ENCODE assay signal across 15 cellular contexts in the genomic region with DNA sequence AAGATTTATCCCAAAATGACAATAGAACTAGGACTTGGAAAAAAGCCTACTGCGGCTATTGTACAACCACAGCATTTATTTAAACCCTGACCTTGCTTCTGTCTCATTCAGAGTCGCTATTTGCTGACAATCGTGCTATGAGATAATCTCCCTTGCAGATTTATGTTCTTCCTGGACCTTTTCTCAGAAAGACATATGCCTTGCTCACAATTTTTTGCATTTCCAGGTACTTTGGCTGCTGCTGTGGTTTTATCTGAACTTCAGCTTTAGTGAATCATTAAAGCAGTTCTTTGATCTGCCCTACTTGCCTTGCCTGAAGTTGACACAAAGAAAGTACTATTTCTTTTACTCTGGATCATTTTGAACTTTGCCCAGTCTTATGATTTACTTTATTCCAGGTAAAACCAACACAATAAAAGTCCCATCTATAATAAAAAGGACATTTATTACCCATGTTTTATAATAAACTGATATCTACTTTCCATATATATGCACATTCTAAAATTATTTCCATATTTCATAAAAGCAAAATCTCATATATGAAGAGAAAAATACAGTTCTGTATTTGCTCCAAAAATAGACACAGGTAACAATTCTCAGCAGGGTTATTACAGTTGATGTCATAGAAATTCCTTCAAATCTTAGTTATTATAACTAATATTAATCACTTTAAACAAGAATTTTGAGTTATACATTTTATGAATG.
DNase-seq lines count a peak whose midpoint lies in the region; ATAC-seq, FAIRE-seq and TF ChIP-seq lines count a peak whose summit lies in the region.
"Had no signal": no experiment of that assay in that cellular context is flagged by ENCODE, and none has a peak within 500 bp of the region (broad histone marks: within the 10 kb centered on the region; RNA-seq: fewer than 3 reads in every experiment).

No MANE protein-coding gene starts in this region.

- peak; percentile 7 for FAIRE-seq in RCC 7860 (lab: Jason Lieb, UNC)

- TF ChIP-seq RAD21 in HCT116 (IDR thresholded peaks at IDR 0.05; ENCODE audit: low read depth): no peak

- RAD21 ChIA-PET in HCT116 (lab: Charles Lee; ENCODE audit: low non-redundant PET in 1 of 2, low total read pairs in 2 of 2, uncharacterized antibody in 2 of 2, unreplicated experiment in 2 of 2): no interaction called here

- BruUV-seq in HCT116 (replicated peaks; lab: Mats Ljungman, UMichigan): no TSS peak

- H3K4me1 ChIP-seq in HCT116 (ENCODE audit: control insufficient read depth in 1 of 2, insufficient read depth in 2 of 2, low read length in 2 of 2) (peaks cover 3 to 12% of the 10 kb centered on the region in 2 experiments; a peak in 3 of 4 replicates), mucosa of rectum (ENCODE audit: control insufficient read depth in 2 of 2, insufficient read depth in 2 of 2, low read length in 2 of 2) (peaks cover 8 to 31% of the 10 kb centered on the region in 2 donors)
- H3K4me1 ChIP-seq: gastroesophageal sphincter, right lobe of liver had no signal

- TF ChIP-seq POLR2A in HCT116 (IDR thresholded peaks at IDR 0.05; ENCODE audit: borderline replicate concordance, extremely low read depth, insufficient read depth, insufficient read length): no peak

- H4K20me1 ChIP-seq in HCT116 (ENCODE audit: insufficient read depth): no peaks in the 10 kb centered on the region

- no peak overlapping the region for H3K27ac ChIP-seq in HCT116 (ENCODE audit: low read depth, low read length)
- H3K27ac ChIP-seq in mucosa of rectum (ENCODE audit: low read depth in 2 of 2, low read length in 2 of 2): peak overlapping the region; percentile 47 to 49
- H3K27ac ChIP-seq: adrenal gland, gastroesophageal sphincter, right lobe of liver had no signal

- CTCF ChIA-PET in HCT116 (lab: Charles Lee): no interaction called here

- TF ChIP-seq CTCF in HCT116 (IDR thresholded peaks at IDR 0.05 in 2 of 3, conservative IDR thresholded peaks at IDR 0.05 in 1 of 3; ENCODE audit: borderline replicate concordance in 1 of 3, insufficient read depth in 1 of 3, low read depth in 2 of 3, low read length in 2 of 3): no peak

- H3K4me3 ChIP-seq in HCT116 (replicated peaks in 1 of 2; ENCODE audit: low read depth in 1 of 2, low read length in 2 of 2) (no peak overlapping the region), mucosa of rectum (ENCODE audit: low read length in 2 of 2) (no peak overlapping the region)
- H3K4me3 ChIP-seq: adrenal gland, gastroesophageal sphincter, right lobe of liver had no signal

- POLR2A ChIA-PET in HCT116 (lab: Charles Lee): no interaction called here

- H3K4me2 ChIP-seq in HCT116 (ENCODE audit: low read length): peak overlapping the region; percentile 22

- H3K36me3 ChIP-seq in HCT116 (ENCODE audit: control insufficient read depth in 1 of 2, insufficient read depth in 2 of 2, low read length in 2 of 2) (no peaks in the 10 kb centered on the region), mucosa of rectum (ENCODE audit: control insufficient read depth in 2 of 2, insufficient read depth in 2 of 2, low read length in 2 of 2) (no peaks in the 10 kb centered on the region)
- H3K36me3 ChIP-seq: adrenal gland, gastroesophageal sphincter, right lobe of liver had no signal

- H3K9ac ChIP-seq in HCT116 (ENCODE audit: low read length): no peak overlapping the region
- no peak overlapping the region for H3K9ac ChIP-seq in mucosa of rectum (ENCODE audit: low read depth in 1 of 2, low read length in 2 of 2)

- H3K9me3 ChIP-seq in HCT116 (ENCODE audit: control insufficient read depth in 1 of 2, insufficient read depth in 1 of 2, low read depth in 1 of 2, low read length in 2 of 2) (no peaks in the 10 kb centered on the region), mucosa of rectum (ENCODE audit: control insufficient read depth in 2 of 2, low read length in 2 of 2) (no peaks in the 10 kb centered on the region)
- H3K9me3 ChIP-seq: adrenal gland, gastroesophageal sphincter, right lobe of liver had no signal

- H3K79me2 ChIP-seq in HCT116 (ENCODE audit: insufficient read depth, low read length): no peaks in the 10 kb centered on the region

- ATAC-seq in HCT116: peak; percentile 68
- no peak for ATAC-seq in GM21515 (IDR thresholded peaks at IDR 0.05; ENCODE audit: unreplicated experiment)
- no peak for ATAC-seq in GM21526 (IDR thresholded peaks at IDR 0.05; ENCODE audit: low FRiP score, unreplicated experiment)
- ATAC-seq: gastroesophageal sphincter, SK-N-SH treated with all-trans-retinoic acid at 6 μM for 48 hours had no signal

- intact Hi-C loops in HCT116 (cut with micrococcal nuclease): no loop called here

- no peaks in the 10 kb centered on the region for H3K9me2 ChIP-seq in HCT116 (ENCODE audit: insufficient read depth)

- H3K27me3 ChIP-seq in HCT116 (ENCODE audit: insufficient read depth, low read length) (no peaks in the 10 kb centered on the region), mucosa of rectum (ENCODE audit: control insufficient read depth in 2 of 2, insufficient read depth in 2 of 2, low read length in 2 of 2) (no peaks in the 10 kb centered on the region)
- H3K27me3 ChIP-seq: adrenal gland, gastroesophageal sphincter, right lobe of liver had no signal

- peak overlapping the region; percentile 36 for H2AFZ ChIP-seq in HCT116 (ENCODE audit: low read depth, low read length, poor library complexity, severe bottlenecking)

- DNase-seq in HCT116 (ENCODE audit: low read depth, low spot score): peak; percentile 36
- no peak for DNase-seq in RCC 7860 (ENCODE audit: low spot score)
- DNase-seq in central memory CD4-positive, alpha-beta T cell: peak; percentile 19
- no peak for DNase-seq in NCI-H510A (lab: John Stamatoyannopoulos, UW)
- DNase-seq: adrenal gland; CD4-positive, alpha-beta T cell; GDM1; HFFc6; NCI-H1930; right lobe of liver had no signal

TF ChIP-seq in HCT116, 20 proteins besides CTCF, POLR2A, EP300 and RAD21:
- TF ChIP-seq CEBPB (IDR thresholded peaks at IDR 0.05; ENCODE audit: low read depth): no peak
- peak; percentile 27; the same call in 1 of the 2 replicates for TF ChIP-seq SP1 (IDR thresholded peaks at IDR 0.05; ENCODE audit: low read depth)

Comparison
In these comparisons a context has a peak if more than half of its experiments do, and no peak if none do; other contexts are left out.
1. DNase-seq: peak in HCT116 (single experiment) and central memory CD4-positive, alpha-beta T cell (single experiment); none in RCC 7860 (single experiment) and NCI-H510A (single experiment).